Comparison of ENCODE assay signal across 8 cellular contexts in the genomic region with DNA sequence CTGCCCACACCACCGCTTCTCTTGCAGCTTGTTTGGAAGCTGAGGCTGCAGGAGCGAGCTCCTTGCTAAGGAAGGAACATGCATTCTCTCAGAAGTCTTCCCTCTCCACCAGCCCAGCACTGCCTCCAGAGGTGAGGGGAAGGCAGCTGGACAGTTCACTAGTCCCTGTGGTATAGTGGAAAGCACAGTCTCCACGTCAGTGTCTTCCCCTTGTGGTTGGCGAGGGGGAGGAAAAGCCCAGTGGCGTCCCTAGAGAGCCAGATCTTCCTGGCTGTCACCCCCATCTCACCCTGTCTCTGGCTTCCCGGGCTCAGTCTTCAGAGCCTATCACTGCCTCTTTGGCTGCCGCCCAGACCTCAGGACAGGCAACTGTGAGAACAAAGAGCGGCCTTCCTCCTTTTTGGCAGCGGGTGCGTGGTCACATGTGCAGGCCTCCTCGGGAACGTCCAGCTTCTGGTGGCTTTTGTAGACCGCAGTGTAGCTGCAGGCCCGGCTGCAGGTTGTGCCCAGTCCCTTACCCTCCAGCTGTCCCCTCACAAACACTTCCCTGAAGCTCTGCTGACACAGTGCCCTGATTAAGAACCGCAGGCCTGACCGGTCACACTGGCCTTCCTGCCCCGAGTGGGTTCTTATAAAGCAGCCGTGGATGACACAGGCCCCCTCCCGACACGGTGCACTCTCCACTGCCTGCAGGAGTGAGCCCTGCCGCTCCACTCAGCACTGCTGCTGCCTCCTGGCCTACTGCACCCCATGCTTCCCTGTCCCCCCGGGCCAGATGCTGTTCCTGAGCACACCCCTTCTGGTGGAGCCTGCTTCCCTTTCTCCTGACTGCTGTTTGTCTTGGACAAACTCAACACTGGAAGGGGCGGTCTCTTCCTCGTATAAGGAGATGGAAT.
DNase-seq lines count a peak whose midpoint lies in the region; ATAC-seq, FAIRE-seq and TF ChIP-seq lines count a peak whose summit lies in the region.

No MANE protein-coding gene starts in this region.

- CTCF ChIA-PET in HCT116 (lab: Charles Lee): no interaction called here

- no peaks in the 10 kb centered on the region for H3K79me2 ChIP-seq in HCT116 (ENCODE audit: insufficient read depth, low read length)

- TF ChIP-seq RAD21 in HCT116 (IDR thresholded peaks at IDR 0.05; ENCODE audit: low read depth): no peak

- POLR2A ChIA-PET in HCT116 (lab: Charles Lee): no interaction called here

- 17 to 22% methylated on average over 22 to 24 of the region's 24 CpGs for WGBS in pancreas, 2 donors

- peaks cover 12% of the 10 kb centered on the region for H3K4me1 Mint-ChIP-seq in T-helper 17 cell

- H3K27me3 ChIP-seq in BLaER1: no peaks in the 10 kb centered on the region
- no peaks in the 10 kb centered on the region for H3K27me3 ChIP-seq in HCT116 (ENCODE audit: insufficient read depth, low read length)
- no peaks in the 10 kb centered on the region for H3K27me3 ChIP-seq in pancreas

- H3K9ac ChIP-seq in BLaER1 (peak overlapping the region; percentile 79), HCT116 (ENCODE audit: low read length) (no peak overlapping the region)

- RAD21 ChIA-PET in HCT116 (lab: Charles Lee; ENCODE audit: low non-redundant PET in 1 of 2, low total read pairs in 2 of 2, uncharacterized antibody in 2 of 2, unreplicated experiment in 2 of 2): no interaction called here

- FAIRE-seq in pancreas (lab: Jason Lieb, UNC): no peak

- TF ChIP-seq CTCF in HCT116 (IDR thresholded peaks at IDR 0.05 in 2 of 3, conservative IDR thresholded peaks at IDR 0.05 in 1 of 3; ENCODE audit: borderline replicate concordance in 1 of 3, insufficient read depth in 1 of 3, low read depth in 2 of 3, low read length in 2 of 3) (no peak), pancreas (IDR thresholded peaks at IDR 0.05) (peak in 1 of 4 donors; percentile 30)

- H3K4me2 ChIP-seq in BLaER1 (peak overlapping the region; percentile 92), HCT116 (ENCODE audit: low read length) (no peak overlapping the region)

- H3K4me3 Mint-ChIP-seq in T-helper 17 cell: no peak overlapping the region

- H3K36me3 Mint-ChIP-seq in T-helper 17 cell (ENCODE audit: low read depth): peaks cover 2% of the 10 kb centered on the region

- H3K27ac ChIP-seq in BLaER1 (peak overlapping the region; percentile 89), HCT116 (ENCODE audit: low read depth, low read length) (no peak overlapping the region), pancreas (peak overlapping the region; percentile 33 to 70 (median 60))

- peak overlapping the region; percentile 53 for H3K27ac Mint-ChIP-seq in T-helper 17 cell

- no peak for TF ChIP-seq POLR2A in HCT116 (IDR thresholded peaks at IDR 0.05; ENCODE audit: borderline replicate concordance, extremely low read depth, insufficient read depth, insufficient read length)

- H3K36me3 ChIP-seq in BLaER1 (no peaks in the 10 kb centered on the region), HCT116 (ENCODE audit: control insufficient read depth in 1 of 2, insufficient read depth in 2 of 2, low read length in 2 of 2) (no peaks in the 10 kb centered on the region), pancreas (no peaks in the 10 kb centered on the region)

- no peaks in the 10 kb centered on the region for H3K27me3 Mint-ChIP-seq in T-helper 17 cell

- ATAC-seq in HCT116 (peak; percentile 44; the same call in 1 of the 2 replicates), T-helper 17 cell (no peak), pancreas (peak; percentile 68 to 84 (median 78)), GM19467 (IDR thresholded peaks at IDR 0.05; ENCODE audit: unreplicated experiment) (no peak)

- no TSS peak for BruUV-seq in HCT116 (replicated peaks; lab: Mats Ljungman, UMichigan)

- H4K20me1 ChIP-seq in BLaER1 (no peaks in the 10 kb centered on the region), HCT116 (ENCODE audit: insufficient read depth) (no peaks in the 10 kb centered on the region)

- no peaks in the 10 kb centered on the region for H3K9me3 ChIP-seq in BLaER1
- no peaks in the 10 kb centered on the region for H3K9me3 ChIP-seq in HCT116 (ENCODE audit: control insufficient read depth in 1 of 2, insufficient read depth in 1 of 2, low read depth in 1 of 2, low read length in 2 of 2)
- no peaks in the 10 kb centered on the region for H3K9me3 ChIP-seq in T-helper 17 cell (ENCODE audit: control insufficient read depth, low read length, poor library complexity, severe bottlenecking)
- H3K9me3 ChIP-seq in pancreas: no peaks in the 10 kb centered on the region

- H3K4me1 ChIP-seq in BLaER1 (peaks cover 97% of the 10 kb centered on the region), HCT116 (ENCODE audit: control insufficient read depth in 1 of 2, insufficient read depth in 2 of 2, low read length in 2 of 2) (no peaks in the 10 kb centered on the region), pancreas (peaks cover 16 to 50% (median 44%) of the 10 kb centered on the region in 3 donors)

- H3K4me3 ChIP-seq in BLaER1: peak overlapping the region; percentile 53
- H3K4me3 ChIP-seq in HCT116 (replicated peaks in 1 of 2; ENCODE audit: low read depth in 1 of 2, low read length in 2 of 2): no peak overlapping the region
- no peak overlapping the region for H3K4me3 ChIP-seq in pancreas

- no peak for DNase-seq in HCT116 (ENCODE audit: low read depth, low spot score)
- DNase-seq in T-helper 17 cell: no peak
- peak; percentile 85 for DNase-seq in foreskin melanocyte
- DNase-seq in pancreas: peak; percentile 71 to 90 (median 78)
- DNase-seq in NCI-H1105 treated with DMSO at 0.1 percent for 48 hours (lab: John Stamatoyannopoulos, UW): no peak
- DNase-seq in stimulated activated naive CD4-positive, alpha-beta T cell treated with Interleukin-2 at 50 U/mL for 16 hours (lab: John Stamatoyannopoulos, UW): no peak

- intact Hi-C loops in HCT116 (cut with micrococcal nuclease): no loop called here
- intact Hi-C loops in pancreas (cut with DNase I): no loop called here

- H3K9me2 ChIP-seq in HCT116 (ENCODE audit: insufficient read depth): no peaks in the 10 kb centered on the region

- no peak overlapping the region for H2AFZ ChIP-seq in HCT116 (ENCODE audit: low read depth, low read length, poor library complexity, severe bottlenecking)

TF ChIP-seq in HCT116, 20 proteins besides CTCF, POLR2A, EP300 and RAD21:
- TF ChIP-seq TCF7L2 (IDR thresholded peaks at IDR 0.05; ENCODE audit: borderline replicate concordance, extremely low read depth, insufficient read depth, insufficient read length) (no peak), ELF1 (IDR thresholded peaks at IDR 0.05; ENCODE audit: borderline replicate concordance, low read depth) (no peak), EGR1 (IDR thresholded peaks at IDR 0.05; ENCODE audit: low read depth) (no peak), EZH2 (IDR thresholded peaks at IDR 0.05) (no peak), ZFX (IDR thresholded peaks at IDR 0.05) (no peak), FOSL1 (IDR thresholded peaks at IDR 0.05; ENCODE audit: low read depth) (no peak), CBX3 (IDR thresholded peaks at IDR 0.05; ENCODE audit: low read depth) (no peak), CEBPB (IDR thresholded peaks at IDR 0.05; ENCODE audit: low read depth) (no peak)

Comparison
In these comparisons a context has a peak if more than half of its experiments do, and no peak if none do; other contexts are left out.
1. ATAC-seq: peak in HCT116 (single experiment) and pancreas (4 of 4); none in T-helper 17 cell (single experiment) and GM19467 (single experiment).
2. DNase-seq: peak in foreskin melanocyte (single experiment) and pancreas (6 of 6); none in HCT116 (single experiment), T-helper 17 cell (0 of 3), NCI-H1105 treated with DMSO at 0.1 percent for 48 hours (single experiment) and stimulated activated naive CD4-positive, alpha-beta T cell treated with Interleukin-2 at 50 U/mL for 16 hours (single experiment).